Comparison of ENCODE assay signal across 25 cellular contexts in the genomic region with DNA sequence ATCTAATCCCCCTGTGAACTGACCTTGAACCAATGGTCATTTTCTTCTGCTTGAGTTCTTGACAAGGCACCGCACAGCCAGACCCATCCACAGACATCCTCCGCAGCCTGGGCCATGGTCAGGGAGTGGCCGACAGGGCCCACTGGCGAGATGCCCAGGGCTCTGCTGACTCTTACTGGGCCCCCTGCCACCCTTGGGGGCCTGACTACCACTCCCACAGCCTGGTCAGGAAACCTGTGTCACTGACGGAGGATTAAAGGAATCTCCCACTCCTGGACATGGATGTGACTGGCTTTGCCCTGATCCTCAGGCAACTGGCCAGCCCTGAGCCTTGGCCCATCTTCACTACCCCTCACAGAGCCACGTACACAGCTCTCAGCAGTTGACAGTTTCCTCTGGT. TPM values are rescaled to one million over a fixed set of nuclear protein-coding genes. Genes with fewer than 3 reads are reported as not detected.
"Had no signal": no experiment of that assay in that cellular context is flagged by ENCODE, and none has a peak within 500 bp of the region (broad histone marks: within the 10 kb centered on the region; RNA-seq: fewer than 3 reads in every experiment).

No MANE protein-coding gene starts in this region.

- H3K4me3 ChIP-seq: dorsolateral prefrontal cortex, gastrocnemius medialis, prostate gland, right atrium auricular region, sigmoid colon, stomach, thyroid gland had no signal

- H3K36me3 Mint-ChIP-seq: naive thymus-derived CD4-positive, alpha-beta T cell; stimulated activated effector memory CD8-positive, alpha-beta T cell treated with anti-CD3 and anti-CD28 coated beads, Interleukin-12 subunit alpha, Interleukin-12 subunit beta, amount 100 ng/mL, for 72 hours had no signal

- ATAC-seq: esophagus mucosa; gastrocnemius medialis; left lobe of liver; naive thymus-derived CD4-positive, alpha-beta T cell; stimulated activated effector memory CD8-positive, alpha-beta T cell treated with anti-CD3 and anti-CD28 coated beads, Interleukin-12 subunit alpha, Interleukin-12 subunit beta, amount 100 ng/mL, for 72 hours had no signal

- H3K4me3 Mint-ChIP-seq: naive thymus-derived CD4-positive, alpha-beta T cell; stimulated activated effector memory CD8-positive, alpha-beta T cell treated with anti-CD3 and anti-CD28 coated beads, Interleukin-12 subunit alpha, Interleukin-12 subunit beta, amount 100 ng/mL, for 72 hours had no signal

- H3K9me3 ChIP-seq: gastrocnemius medialis, neutrophil, prostate gland, right atrium auricular region, sigmoid colon, stomach, thyroid gland had no signal

- H3K27ac ChIP-seq: dorsolateral prefrontal cortex, epithelial cell of prostate, gastrocnemius medialis, neutrophil, parathyroid adenoma, prostate gland, right atrium auricular region, sigmoid colon, stomach, thyroid gland had no signal

- DNase-seq: dorsolateral prefrontal cortex; effector CD4-positive, alpha-beta T cell; foreskin fibroblast; gastrocnemius medialis; mesenchymal stem cell; midbrain; naive thymus-derived CD4-positive, alpha-beta T cell; stimulated activated CD4-positive, alpha-beta T cell treated with anti-CD3 and anti-CD28 coated beads, Interleukin-2, amount 100 ng/mL, for 24 hours; stimulated activated CD4-positive, alpha-beta T cell treated with anti-CD3 and anti-CD28 coated beads, Interleukin-4, amount 100 ng/mL, for 24 hours; stimulated activated naive CD4-positive, alpha-beta T cell treated with Interleukin-2 at 50 U/mL for 16 hours; stomach; thyroid gland; trophoblast cell had no signal

- H3K4me1 ChIP-seq: gastrocnemius medialis, parathyroid adenoma, prostate gland, right atrium auricular region, sigmoid colon, stomach, thyroid gland had no signal

- H3K36me3 ChIP-seq: gastrocnemius medialis, neutrophil, prostate gland, right atrium auricular region, sigmoid colon, stomach, thyroid gland had no signal

- H3K27ac Mint-ChIP-seq: naive thymus-derived CD4-positive, alpha-beta T cell; stimulated activated effector memory CD8-positive, alpha-beta T cell treated with anti-CD3 and anti-CD28 coated beads, Interleukin-12 subunit alpha, Interleukin-12 subunit beta, amount 100 ng/mL, for 72 hours had no signal

- H3K9me3 Mint-ChIP-seq: naive thymus-derived CD4-positive, alpha-beta T cell; stimulated activated effector memory CD8-positive, alpha-beta T cell treated with anti-CD3 and anti-CD28 coated beads, Interleukin-12 subunit alpha, Interleukin-12 subunit beta, amount 100 ng/mL, for 72 hours had no signal

- H3K27me3 ChIP-seq: right atrium auricular region, thyroid gland had no signal

RNA-seq across cellular contexts. Expression of a gene that starts 50.4 kb away (rescaled TPM):
- total RNA-seq: esophagus mucosa; gastrocnemius medialis; glomerular endothelial cell; left lobe of liver; lung microvascular endothelial cell; naive thymus-derived CD4-positive, alpha-beta T cell; skeletal muscle tissue had no signal
